In genomic region chr2:170975943-170976270, GRCh38 we compare ENCODE assay signal across 1 cellular context.
TF ChIP-seq lines count a peak whose summit lies in the region.

No MANE protein-coding gene starts in this region.

TF ChIP-seq in IMR-90, 13 proteins besides CTCF, POLR2A, EP300 and RAD21:
- TF ChIP-seq BHLHE40 (IDR thresholded peaks at IDR 0.05; ENCODE audit: low read depth, low read length) = no peak
- no peak for TF ChIP-seq USF2 (IDR thresholded peaks at IDR 0.05; ENCODE audit: low read depth, low read length)
- TF ChIP-seq FOS (IDR thresholded peaks at IDR 0.05; ENCODE audit: low read depth, low read length) = no peak
- TF ChIP-seq MXI1 (IDR thresholded peaks at IDR 0.05; ENCODE audit: borderline replicate concordance, low read depth, low read length) = no peak
- TF ChIP-seq RFX5 (IDR thresholded peaks at IDR 0.05; ENCODE audit: low read depth, low read length) = no peak
- no peak for TF ChIP-seq CEBPB (IDR thresholded peaks at IDR 0.05; ENCODE audit: low read depth, low read length)
- TF ChIP-seq ELK1 (IDR thresholded peaks at IDR 0.05; ENCODE audit: borderline replicate concordance, low read depth, low read length) = no peak
- TF ChIP-seq CHD1 (IDR thresholded peaks at IDR 0.05; ENCODE audit: low read depth, low read length) = no peak
- no peak for TF ChIP-seq SMC3 (IDR thresholded peaks at IDR 0.05; ENCODE audit: low read depth, low read length)
- TF ChIP-seq NFE2L2 (IDR thresholded peaks at IDR 0.05; ENCODE audit: low read depth, low read length) = no peak
- TF ChIP-seq MAZ (IDR thresholded peaks at IDR 0.05; ENCODE audit: borderline replicate concordance, low read depth, low read length) = no peak
- TF ChIP-seq RCOR1 (IDR thresholded peaks at IDR 0.05; ENCODE audit: insufficient replicate concordance, low read length) = no peak
